In the genomic region with DNA sequence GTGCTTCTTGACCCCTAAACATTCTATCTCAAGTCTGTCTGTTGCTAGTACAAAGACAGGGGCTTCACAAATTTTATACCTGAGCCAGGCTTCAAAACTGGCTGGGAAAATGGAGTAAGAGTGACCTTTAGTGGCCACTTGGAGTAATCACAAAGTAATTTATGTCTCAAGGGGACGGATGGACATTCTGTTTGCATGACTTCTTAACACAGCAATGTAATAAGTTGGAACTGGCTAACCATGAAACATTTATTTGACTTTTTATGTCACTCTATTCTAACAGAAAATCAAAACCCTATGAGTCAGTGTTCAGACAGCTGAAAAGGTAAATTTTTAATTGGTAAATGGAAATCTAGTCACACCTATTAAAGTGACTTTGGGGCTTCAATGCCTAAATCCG, we compare ENCODE assay signal across 8 cellular contexts.
DNase-seq lines count a peak whose midpoint lies in the region; ATAC-seq and TF ChIP-seq lines count a peak whose summit lies in the region.

No MANE protein-coding gene starts in this region.

- H3K27ac Mint-ChIP-seq in GM23338: 0 out of 2 replicates have a peak overlapping the region, but pooled peaks have one; percentile 36

- H3K4me1 ChIP-seq in GM23338 (ENCODE audit: insufficient read depth) (no peaks in the 10 kb centered on the region), thoracic aorta (ENCODE audit: control insufficient read depth in 1 of 2, low read depth in 2 of 2) (peaks cover 0 to 4% of the 10 kb centered on the region in 2 donors)

- H3K9me3 ChIP-seq in thoracic aorta: no peaks in the 10 kb centered on the region

- no peaks in the 10 kb centered on the region for H3F3A ChIP-seq in GM23338 (replicated peaks; ENCODE audit: low read depth)

- no peak overlapping the region for H2AFZ ChIP-seq in GM23338

- no peaks in the 10 kb centered on the region for H3K27me3 ChIP-seq in GM23338 (ENCODE audit: insufficient read depth)
- no peaks in the 10 kb centered on the region for H3K27me3 ChIP-seq in thoracic aorta (replicated peaks; ENCODE audit: insufficient read depth)

- H3K36me3 Mint-ChIP-seq in GM23338 (ENCODE audit: low read depth): no peaks in the 10 kb centered on the region

- no peak overlapping the region for H3K4me3 Mint-ChIP-seq in GM23338

- H4K20me1 ChIP-seq in GM23338 (replicated peaks; ENCODE audit: insufficient read depth): no peaks in the 10 kb centered on the region

- H3K4me3 ChIP-seq in GM23338 (no peak overlapping the region), thoracic aorta (no peak overlapping the region)

- H3K4me2 ChIP-seq in GM23338: no peak overlapping the region

- no peaks in the 10 kb centered on the region for H3K79me2 ChIP-seq in GM23338 (replicated peaks; ENCODE audit: insufficient read depth)

- peak; percentile 82 for ATAC-seq in GM23338
- ATAC-seq in thoracic aorta (ENCODE audit: insufficient number of reproducible peaks, low FRiP score, low read depth): peak; percentile 55

- H3K4me1 Mint-ChIP-seq in GM23338: no peaks in the 10 kb centered on the region

- DNase-seq in DMS 273 (lab: John Stamatoyannopoulos, UW; ENCODE audit: unreplicated experiment) (peak; percentile 67), GM23338 (ENCODE audit: low spot score) (peak; percentile 79), NCI-H146 treated with DMSO at 0.1 percent for 48 hours (lab: John Stamatoyannopoulos, UW; ENCODE audit: unreplicated experiment) (peak; percentile 24), amniotic stem cell (lab: John Stamatoyannopoulos, UW) (peak; percentile 14), iPS DF 4.7 (ENCODE audit: extremely low read depth, low spot score) (peak; percentile 16), thoracic aorta (ENCODE audit: low spot score) (no peak), middle frontal gyrus (ENCODE audit: extremely low spot score, low spot score) (no peak), cerebellum (ENCODE audit: low spot score) (no peak)

- TF ChIP-seq CTCF in GM23338 (conservative IDR thresholded peaks at IDR 0.05; ENCODE audit: low read depth in 2 of 2): peak; percentile 81 to 83
- peak; percentile 64 for TF ChIP-seq CTCF in thoracic aorta (IDR thresholded peaks at IDR 0.05)

- 0 out of 3 replicates have a peak, but pooled peaks cover 5% of the 10 kb centered on the region for H3K9me3 Mint-ChIP-seq in GM23338

- H3K27ac ChIP-seq in GM23338 (ENCODE audit: low read depth) (no peak overlapping the region), thoracic aorta (no peak overlapping the region)

- no peaks in the 10 kb centered on the region for H3K27me3 Mint-ChIP-seq in GM23338 (ENCODE audit: insufficient read depth, low read depth, poor library complexity)

- no peaks in the 10 kb centered on the region for H3K36me3 ChIP-seq in GM23338 (ENCODE audit: insufficient read depth)
- no peaks in the 10 kb centered on the region for H3K36me3 ChIP-seq in thoracic aorta

- no peaks in the 10 kb centered on the region for H3K9me2 ChIP-seq in GM23338 (ENCODE audit: insufficient read depth)

TF ChIP-seq in GM23338, 12 proteins besides CTCF, POLR2A, EP300 and RAD21 (continues in another document):
- TF ChIP-seq, protein P1, sequence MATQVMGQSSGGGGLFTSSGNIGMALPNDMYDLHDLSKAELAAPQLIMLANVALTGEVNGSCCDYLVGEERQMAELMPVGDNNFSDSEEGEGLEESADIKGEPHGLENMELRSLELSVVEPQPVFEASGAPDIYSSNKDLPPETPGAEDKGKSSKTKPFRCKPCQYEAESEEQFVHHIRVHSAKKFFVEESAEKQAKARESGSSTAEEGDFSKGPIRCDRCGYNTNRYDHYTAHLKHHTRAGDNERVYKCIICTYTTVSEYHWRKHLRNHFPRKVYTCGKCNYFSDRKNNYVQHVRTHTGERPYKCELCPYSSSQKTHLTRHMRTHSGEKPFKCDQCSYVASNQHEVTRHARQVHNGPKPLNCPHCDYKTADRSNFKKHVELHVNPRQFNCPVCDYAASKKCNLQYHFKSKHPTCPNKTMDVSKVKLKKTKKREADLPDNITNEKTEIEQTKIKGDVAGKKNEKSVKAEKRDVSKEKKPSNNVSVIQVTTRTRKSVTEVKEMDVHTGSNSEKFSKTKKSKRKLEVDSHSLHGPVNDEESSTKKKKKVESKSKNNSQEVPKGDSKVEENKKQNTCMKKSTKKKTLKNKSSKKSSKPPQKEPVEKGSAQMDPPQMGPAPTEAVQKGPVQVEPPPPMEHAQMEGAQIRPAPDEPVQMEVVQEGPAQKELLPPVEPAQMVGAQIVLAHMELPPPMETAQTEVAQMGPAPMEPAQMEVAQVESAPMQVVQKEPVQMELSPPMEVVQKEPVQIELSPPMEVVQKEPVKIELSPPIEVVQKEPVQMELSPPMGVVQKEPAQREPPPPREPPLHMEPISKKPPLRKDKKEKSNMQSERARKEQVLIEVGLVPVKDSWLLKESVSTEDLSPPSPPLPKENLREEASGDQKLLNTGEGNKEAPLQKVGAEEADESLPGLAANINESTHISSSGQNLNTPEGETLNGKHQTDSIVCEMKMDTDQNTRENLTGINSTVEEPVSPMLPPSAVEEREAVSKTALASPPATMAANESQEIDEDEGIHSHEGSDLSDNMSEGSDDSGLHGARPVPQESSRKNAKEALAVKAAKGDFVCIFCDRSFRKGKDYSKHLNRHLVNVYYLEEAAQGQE (IDR thresholded peaks at IDR 0.05; ENCODE audit: unreplicated experiment): no peak
- TF ChIP-seq, protein P2, sequence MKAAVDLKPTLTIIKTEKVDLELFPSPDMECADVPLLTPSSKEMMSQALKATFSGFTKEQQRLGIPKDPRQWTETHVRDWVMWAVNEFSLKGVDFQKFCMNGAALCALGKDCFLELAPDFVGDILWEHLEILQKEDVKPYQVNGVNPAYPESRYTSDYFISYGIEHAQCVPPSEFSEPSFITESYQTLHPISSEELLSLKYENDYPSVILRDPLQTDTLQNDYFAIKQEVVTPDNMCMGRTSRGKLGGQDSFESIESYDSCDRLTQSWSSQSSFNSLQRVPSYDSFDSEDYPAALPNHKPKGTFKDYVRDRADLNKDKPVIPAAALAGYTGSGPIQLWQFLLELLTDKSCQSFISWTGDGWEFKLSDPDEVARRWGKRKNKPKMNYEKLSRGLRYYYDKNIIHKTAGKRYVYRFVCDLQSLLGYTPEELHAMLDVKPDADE (IDR thresholded peaks at IDR 0.05): no peak
- TF ChIP-seq STAT1 (IDR thresholded peaks at IDR 0.05; ENCODE audit: unreplicated experiment) (no peak), EZH2phosphoT487 (IDR thresholded peaks at IDR 0.05; ENCODE audit: unreplicated experiment) (no peak), NANOG (IDR thresholded peaks at IDR 0.05; ENCODE audit: borderline replicate concordance) (no peak), CREB1 (CRISPR knock-in tag; IDR thresholded peaks at IDR 0.05; ENCODE audit: low read depth) (no peak), POLR2AphosphoS5 (IDR thresholded peaks at IDR 0.05; ENCODE audit: low read depth) (no peak), ZNF331 (CRISPR knock-in tag; IDR thresholded peaks at IDR 0.05; ENCODE audit: low read depth) (no peak), ZNF114 (CRISPR knock-in tag; IDR thresholded peaks at IDR 0.05) (no peak), JUNB (IDR thresholded peaks at IDR 0.05; ENCODE audit: unreplicated experiment) (no peak), EZH2 (IDR thresholded peaks at IDR 0.05; ENCODE audit: low read depth, unreplicated experiment) (no peak)

Comparison
In these comparisons a context has a peak if more than half of its experiments do, and no peak if none do; other contexts are left out.
1. DNase-seq: peak in DMS 273 (single experiment), GM23338 (single experiment), NCI-H146 treated with DMSO at 0.1 percent for 48 hours (single experiment), amniotic stem cell (single experiment) and iPS DF 4.7 (single experiment); none in thoracic aorta (single experiment), middle frontal gyrus (single experiment) and cerebellum (single experiment).